10 cellular contexts compared by ENCODE assay signal in the genomic region with DNA sequence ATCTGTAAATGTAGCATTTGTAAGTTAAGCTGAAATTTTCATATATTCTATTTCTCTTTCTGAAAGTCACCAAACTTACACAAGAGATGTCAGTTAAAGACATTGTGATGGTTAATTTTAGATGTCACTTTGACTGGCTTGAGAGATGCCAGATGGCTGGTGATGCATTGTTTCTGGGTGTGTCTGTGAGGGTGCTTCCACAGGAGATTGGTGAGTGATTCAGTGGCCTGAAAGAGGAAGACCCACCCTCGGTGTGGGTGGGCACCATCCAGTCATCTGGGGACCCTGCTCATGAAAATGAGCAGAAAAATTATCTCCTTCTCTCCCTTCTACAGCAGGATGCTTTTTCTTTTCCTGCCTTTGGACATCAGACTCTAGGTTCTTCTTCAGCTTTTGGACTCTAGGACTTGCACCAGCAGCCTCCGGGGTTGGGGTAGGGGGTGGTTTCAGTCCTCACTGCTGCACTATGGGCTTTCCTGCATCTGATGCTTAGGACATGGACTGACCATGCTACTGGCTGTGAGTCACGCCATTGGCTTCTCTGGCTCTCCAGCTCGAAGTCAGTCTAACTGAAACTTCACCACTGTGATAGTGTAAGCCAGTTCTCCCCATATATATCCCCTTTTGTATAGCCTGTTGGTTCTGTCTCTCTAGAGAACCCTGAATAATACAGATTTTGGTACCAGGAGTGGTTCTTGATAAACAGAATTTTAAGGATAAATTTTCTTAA. TPM values are rescaled to one million over a fixed set of nuclear protein-coding genes. Genes with fewer than 3 reads are reported as not detected.
DNase-seq lines count a peak whose midpoint lies in the region; ATAC-seq, FAIRE-seq and TF ChIP-seq lines count a peak whose summit lies in the region.
"Had no signal": no experiment of that assay in that cellular context is flagged by ENCODE, and none has a peak within 500 bp of the region (broad histone marks: within the 10 kb centered on the region; RNA-seq: fewer than 3 reads in every experiment).

No MANE protein-coding gene starts in this region.

- peak overlapping the region; percentile 72 for H2BK20ac ChIP-seq in IMR-90 (ENCODE audit: low read depth, low read length)

- H3K4me3 ChIP-seq in IMR-90 (ENCODE audit: insufficient read depth, low read depth, low read length) = no peak overlapping the region
- no peak overlapping the region for H3K4me3 ChIP-seq in adipocyte (ENCODE audit: low read length)
- H3K4me3 ChIP-seq in body of pancreas = no peak overlapping the region

- H4K91ac ChIP-seq in IMR-90 (ENCODE audit: insufficient read depth, low read depth, low read length) = peak overlapping the region; percentile 39

- H3K79me1 ChIP-seq in IMR-90 (ENCODE audit: low read depth in 1 of 2, low read length in 2 of 2) = no peaks in the 10 kb centered on the region

- H3K4me1 ChIP-seq in IMR-90 (ENCODE audit: control insufficient read depth, insufficient read depth, low read length) (peaks cover 10% of the 10 kb centered on the region), adipocyte (ENCODE audit: control insufficient read depth, insufficient read depth, low read length) (peaks cover 14% of the 10 kb centered on the region), body of pancreas (no peaks in the 10 kb centered on the region)

- no peak overlapping the region for H2AK5ac ChIP-seq in IMR-90 (ENCODE audit: low read depth, low read length)

- H3K56ac ChIP-seq in IMR-90 (ENCODE audit: extremely low read depth, insufficient read depth, low read length) = no peak overlapping the region

- dilution Hi-C loops in IMR-90 (cut with HindIII; ENCODE audit: low sequenced_read_pairs, unreplicated experiment) = no loop called here

- peak; percentile 21; the same call in 1 of the 2 replicates for TF ChIP-seq RAD21 in IMR-90 (IDR thresholded peaks at IDR 0.05; ENCODE audit: low read length)

- no peaks in the 10 kb centered on the region for H3K36me3 ChIP-seq in IMR-90 (ENCODE audit: control insufficient read depth, insufficient read depth, low read length)
- no peaks in the 10 kb centered on the region for H3K36me3 ChIP-seq in adipocyte (ENCODE audit: control insufficient read depth, insufficient read depth, low read length, severe bottlenecking)
- H3K36me3 ChIP-seq in body of pancreas (replicated peaks in 1 of 2; ENCODE audit: insufficient read depth in 1 of 2, low read depth in 2 of 2) = no peaks in the 10 kb centered on the region

- DNase-seq in Daoy (ENCODE audit: low read depth) (peak; percentile 70), IMR-90 (peak; percentile 68), adipocyte (ENCODE audit: low read depth) (peak; percentile 32), renal cortical epithelial cell (ENCODE audit: low read depth) (peak; percentile 10), body of pancreas (no peak), GM19239 (ENCODE audit: insufficient read length, low spot score) (no peak), activated gamma-delta T cell treated with Interleukin-2 at 50 U/mL for 16 hours (no peak), SHP77 (lab: John Stamatoyannopoulos, UW) (no peak)
- DNase-seq: NCI-H2029 treated with DMSO at 0.1 percent for 48 hours had no signal

- peak overlapping the region in 1 of 2 experiments; percentile 61; a peak in 2 of 4 replicates for H4K8ac ChIP-seq in IMR-90 (ENCODE audit: low read depth in 2 of 2, low read length in 2 of 2)

- no TSS peak for BruUV-seq in IMR-90 (replicated peaks; lab: Mats Ljungman, UMichigan)

- peak overlapping the region; percentile 86 for H2BK5ac ChIP-seq in IMR-90 (ENCODE audit: low read depth, low read length, poor library complexity, severe bottlenecking)

- WGBS in IMR-90 (ENCODE audit: extremely low coverage in 2 of 2, insufficient read length in 1 of 2), 2 experiments = no CpG with 5 or more reads among the region's 4 CpGs
- 54 to 56% methylated on average over 4 of the region's 4 CpGs for WGBS in body of pancreas, 2 donors

- no peak overlapping the region for H3K9ac ChIP-seq in IMR-90 (ENCODE audit: low read depth, low read length)
- peak overlapping the region; percentile 23 for H3K9ac ChIP-seq in adipocyte (ENCODE audit: low read length)

- H3K27ac ChIP-seq in IMR-90 (ENCODE audit: insufficient read depth, low read length) (0 out of 2 replicates have a peak overlapping the region, but pooled peaks have one; percentile 8), body of pancreas (no peak overlapping the region)

- no peaks in the 10 kb centered on the region for H4K20me1 ChIP-seq in IMR-90 (ENCODE audit: insufficient read depth, low read length)

- peak overlapping the region; percentile 40; the same call in 1 of the 2 replicates for H3K14ac ChIP-seq in IMR-90 (replicated peaks; ENCODE audit: low read depth, low read length)

- H3K23ac ChIP-seq in IMR-90 (ENCODE audit: low read depth, low read length) = no peak overlapping the region

- intact Hi-C loops in IMR-90 (cut with micrococcal nuclease) = loop anchor here (1.0 to 10.0 kb wide), 4 partner anchors 63 to 531 kb away; no protein-coding TSS in a partner anchor
- intact Hi-C loops in body of pancreas (cut with DNase I) = no loop called here

- FAIRE-seq in GM19239 (lab: Jason Lieb, UNC) = no peak

- no peak overlapping the region for H4K5ac ChIP-seq in IMR-90 (ENCODE audit: low read depth, low read length)

- peak overlapping the region; percentile 51; the same call in 1 of the 2 replicates for H3K18ac ChIP-seq in IMR-90 (ENCODE audit: low read depth, low read length)

- H2BK120ac ChIP-seq in IMR-90 (ENCODE audit: low read depth, low read length) = peak overlapping the region; percentile 52

- in situ Hi-C loops in IMR-90 (cut with MboI; ENCODE audit: low sequenced_read_pairs) = loop anchor here (25.0 kb wide), 1 partner anchor 756 kb away; no protein-coding TSS in a partner anchor

- no peaks in the 10 kb centered on the region for H3K9me3 ChIP-seq in IMR-90 (ENCODE audit: control insufficient read depth, insufficient read depth, low read length)
- no peaks in the 10 kb centered on the region for H3K9me3 ChIP-seq in adipocyte (ENCODE audit: control insufficient read depth, low read length)
- H3K9me3 ChIP-seq in body of pancreas = no peaks in the 10 kb centered on the region

- H2BK15ac ChIP-seq in IMR-90 (ENCODE audit: low read depth, low read length) = no peak overlapping the region

- H3K4me2 ChIP-seq in IMR-90 (ENCODE audit: low read depth, low read length) = peak overlapping the region; percentile 14; the same call in 1 of the 2 replicates

- POLR2A ChIA-PET in IMR-90 (lab: Charles Lee; ENCODE audit: unreplicated experiment) = interaction anchor here (1.0 kb wide), 1 partner anchor 148 kb away, joined by 4 read pairs; no protein-coding TSS in a partner anchor

- CTCF ChIA-PET in IMR-90 (lab: Yijun Ruan, JAX) = interaction anchor here (1.0 kb wide), 1 partner anchor 138 kb away, joined by 3 read pairs; no protein-coding TSS in a partner anchor

- H3K27me3 ChIP-seq in IMR-90 (ENCODE audit: control insufficient read depth, insufficient read depth, low read length) (no peaks in the 10 kb centered on the region), adipocyte (replicated peaks; ENCODE audit: control insufficient read depth, insufficient read depth, low read length) (no peaks in the 10 kb centered on the region), body of pancreas (no peaks in the 10 kb centered on the region)

- H2AFZ ChIP-seq in IMR-90 (replicated peaks; ENCODE audit: low read length, poor library complexity) = peak overlapping the region; percentile 28

- ATAC-seq in IMR-90 (ENCODE audit: low read depth) (peak; percentile 95), body of pancreas (no peak)

- H3K9me1 ChIP-seq in IMR-90 (ENCODE audit: insufficient read depth, low read length) = peaks cover 10% of the 10 kb centered on the region; the same call in 1 of the 2 replicates

- H2AK9ac ChIP-seq in IMR-90 (replicated peaks; ENCODE audit: low read depth, low read length, poor library complexity) = no peak overlapping the region

- peak overlapping the region; percentile 50; the same call in 1 of the 2 replicates for H3K4ac ChIP-seq in IMR-90 (ENCODE audit: low read depth, low read length)

- TF ChIP-seq POLR2A in IMR-90 (IDR thresholded peaks at IDR 0.05; ENCODE audit: low read depth, low read length) (no peak), body of pancreas (IDR thresholded peaks at IDR 0.05) (no peak)

- TF ChIP-seq CTCF in IMR-90 (conservative IDR thresholded peaks at IDR 0.05; ENCODE audit: low read depth, low read length) (no peak), body of pancreas (IDR thresholded peaks at IDR 0.05) (no peak)

TF ChIP-seq in IMR-90, 13 proteins besides CTCF, POLR2A, EP300 and RAD21:
- TF ChIP-seq MAFK (IDR thresholded peaks at IDR 0.05; ENCODE audit: low read depth, low read length) (no peak), FOS (IDR thresholded peaks at IDR 0.05; ENCODE audit: low read depth, low read length) (no peak), SMC3 (IDR thresholded peaks at IDR 0.05; ENCODE audit: low read depth, low read length) (peak; percentile 9; the same call in 1 of the 2 replicates)
TF ChIP-seq in IMR-90: peak in this region for 1.

RNA-seq across cellular contexts. Expression of gene PDE6H, which starts 20.9 kb away (rescaled TPM):
- total RNA-seq in Daoy (2014; rRNA removed; shearing (Covaris generic)) = not detected in 2 replicates
- not detected in 2 replicates for total RNA-seq in IMR-90 (2012; rRNA removed)
- polyA plus RNA-seq in IMR-90 (2012; rRNA removed) = not detected in 2 replicates
- not detected in 2 replicates for polyA plus RNA-seq in IMR-90 (2012; cell fraction: cytosol; rRNA removed)
- not detected in 2 replicates for polyA plus RNA-seq in IMR-90 (2012; cell fraction: nucleus; rRNA removed; ENCODE audit: low replicate concordance)
- total RNA-seq in renal cortical epithelial cell = not detected in 2 replicates
- total RNA-seq in body of pancreas = not detected
- total RNA-seq: liver had no signal
- polyA plus RNA-seq: liver had no signal

RNA-seq across cellular contexts. Expression of gene ARHGDIB, which starts 32.3 kb away (rescaled TPM):
- total RNA-seq in Daoy (2014; rRNA removed; shearing (Covaris generic)) = 308 and 347 TPM in 2 replicates
- total RNA-seq in IMR-90 (2012; rRNA removed) (24.9 and 28.1 TPM in 2 replicates), renal cortical epithelial cell (3.0 and 14.6 TPM in 2 replicates), body of pancreas (10 to 100 TPM; 19.8 to 36.6 TPM)
- 30.7 and 31.8 TPM in 2 replicates for polyA plus RNA-seq in IMR-90 (2012; rRNA removed)
- 14.3 and 33.3 TPM in 2 replicates for polyA plus RNA-seq in IMR-90 (2012; cell fraction: cytosol; rRNA removed)
- polyA plus RNA-seq in IMR-90 (2012; cell fraction: nucleus; rRNA removed; ENCODE audit: low replicate concordance) = 4.4 and 8.4 TPM in 2 replicates

RNA-seq across cellular contexts. Expression of gene ERP27, which starts 55.4 kb away (rescaled TPM):
- total RNA-seq in Daoy (2014; rRNA removed; shearing (Covaris generic)) = not detected in 2 replicates
- total RNA-seq in IMR-90 (2012; rRNA removed) (not detected in 2 replicates), renal cortical epithelial cell (0.75 and 2.8 TPM in 2 replicates), body of pancreas (100 to 1,000 TPM in 1 of 2 donors, 10 to 100 TPM in 1; 79.1 to 131 TPM)
- not detected in 2 replicates for polyA plus RNA-seq in IMR-90 (2012; rRNA removed)
- polyA plus RNA-seq in IMR-90 (2012; cell fraction: cytosol; rRNA removed) = not detected in 2 replicates
- not detected in 2 replicates for polyA plus RNA-seq in IMR-90 (2012; cell fraction: nucleus; rRNA removed; ENCODE audit: low replicate concordance)

Comparison
In these comparisons a context has a peak if more than half of its experiments do, and no peak if none do; other contexts are left out.
1. DNase-seq: peak in Daoy (single experiment), IMR-90 (single experiment), adipocyte (single experiment) and renal cortical epithelial cell (single experiment); none in body of pancreas (0 of 4), GM19239 (single experiment), activated gamma-delta T cell treated with Interleukin-2 at 50 U/mL for 16 hours (single experiment) and SHP77 (0 of 2).
2. RNA of gene ERP27, which starts 55.4 kb away (total RNA-seq): 79.1 to 131 TPM in body of pancreas; 0.75 to 2.8 TPM in renal cortical epithelial cell, not detected in Daoy and not detected in IMR-90; every median in the first group is over 10 times any median in the second.